In the genomic region with DNA sequence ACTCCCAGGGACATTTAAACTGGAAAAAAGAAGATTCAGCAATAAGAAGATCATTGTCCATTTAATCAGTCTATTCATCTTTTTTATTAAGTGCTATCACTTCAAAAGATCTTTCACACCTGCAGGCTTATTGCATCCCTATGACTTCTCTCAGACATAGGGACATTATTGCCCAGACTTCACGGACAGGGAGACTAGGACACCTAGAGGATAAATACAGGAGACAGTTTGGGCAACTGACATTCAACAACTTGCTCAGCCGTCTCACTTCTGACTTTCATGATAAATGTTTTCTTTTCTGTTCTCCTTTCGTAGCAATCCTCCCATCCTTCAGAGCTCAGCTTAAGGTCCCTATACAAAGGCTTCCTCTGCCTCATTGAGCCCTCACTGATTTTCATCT, we compare ENCODE assay signal across 1 cellular context.
TF ChIP-seq lines count a peak whose summit lies in the region.

No MANE protein-coding gene starts in this region.

TF ChIP-seq in H1, 55 proteins besides CTCF, POLR2A, EP300 and RAD21 (continued from another document):
- TF ChIP-seq, protein P1, sequence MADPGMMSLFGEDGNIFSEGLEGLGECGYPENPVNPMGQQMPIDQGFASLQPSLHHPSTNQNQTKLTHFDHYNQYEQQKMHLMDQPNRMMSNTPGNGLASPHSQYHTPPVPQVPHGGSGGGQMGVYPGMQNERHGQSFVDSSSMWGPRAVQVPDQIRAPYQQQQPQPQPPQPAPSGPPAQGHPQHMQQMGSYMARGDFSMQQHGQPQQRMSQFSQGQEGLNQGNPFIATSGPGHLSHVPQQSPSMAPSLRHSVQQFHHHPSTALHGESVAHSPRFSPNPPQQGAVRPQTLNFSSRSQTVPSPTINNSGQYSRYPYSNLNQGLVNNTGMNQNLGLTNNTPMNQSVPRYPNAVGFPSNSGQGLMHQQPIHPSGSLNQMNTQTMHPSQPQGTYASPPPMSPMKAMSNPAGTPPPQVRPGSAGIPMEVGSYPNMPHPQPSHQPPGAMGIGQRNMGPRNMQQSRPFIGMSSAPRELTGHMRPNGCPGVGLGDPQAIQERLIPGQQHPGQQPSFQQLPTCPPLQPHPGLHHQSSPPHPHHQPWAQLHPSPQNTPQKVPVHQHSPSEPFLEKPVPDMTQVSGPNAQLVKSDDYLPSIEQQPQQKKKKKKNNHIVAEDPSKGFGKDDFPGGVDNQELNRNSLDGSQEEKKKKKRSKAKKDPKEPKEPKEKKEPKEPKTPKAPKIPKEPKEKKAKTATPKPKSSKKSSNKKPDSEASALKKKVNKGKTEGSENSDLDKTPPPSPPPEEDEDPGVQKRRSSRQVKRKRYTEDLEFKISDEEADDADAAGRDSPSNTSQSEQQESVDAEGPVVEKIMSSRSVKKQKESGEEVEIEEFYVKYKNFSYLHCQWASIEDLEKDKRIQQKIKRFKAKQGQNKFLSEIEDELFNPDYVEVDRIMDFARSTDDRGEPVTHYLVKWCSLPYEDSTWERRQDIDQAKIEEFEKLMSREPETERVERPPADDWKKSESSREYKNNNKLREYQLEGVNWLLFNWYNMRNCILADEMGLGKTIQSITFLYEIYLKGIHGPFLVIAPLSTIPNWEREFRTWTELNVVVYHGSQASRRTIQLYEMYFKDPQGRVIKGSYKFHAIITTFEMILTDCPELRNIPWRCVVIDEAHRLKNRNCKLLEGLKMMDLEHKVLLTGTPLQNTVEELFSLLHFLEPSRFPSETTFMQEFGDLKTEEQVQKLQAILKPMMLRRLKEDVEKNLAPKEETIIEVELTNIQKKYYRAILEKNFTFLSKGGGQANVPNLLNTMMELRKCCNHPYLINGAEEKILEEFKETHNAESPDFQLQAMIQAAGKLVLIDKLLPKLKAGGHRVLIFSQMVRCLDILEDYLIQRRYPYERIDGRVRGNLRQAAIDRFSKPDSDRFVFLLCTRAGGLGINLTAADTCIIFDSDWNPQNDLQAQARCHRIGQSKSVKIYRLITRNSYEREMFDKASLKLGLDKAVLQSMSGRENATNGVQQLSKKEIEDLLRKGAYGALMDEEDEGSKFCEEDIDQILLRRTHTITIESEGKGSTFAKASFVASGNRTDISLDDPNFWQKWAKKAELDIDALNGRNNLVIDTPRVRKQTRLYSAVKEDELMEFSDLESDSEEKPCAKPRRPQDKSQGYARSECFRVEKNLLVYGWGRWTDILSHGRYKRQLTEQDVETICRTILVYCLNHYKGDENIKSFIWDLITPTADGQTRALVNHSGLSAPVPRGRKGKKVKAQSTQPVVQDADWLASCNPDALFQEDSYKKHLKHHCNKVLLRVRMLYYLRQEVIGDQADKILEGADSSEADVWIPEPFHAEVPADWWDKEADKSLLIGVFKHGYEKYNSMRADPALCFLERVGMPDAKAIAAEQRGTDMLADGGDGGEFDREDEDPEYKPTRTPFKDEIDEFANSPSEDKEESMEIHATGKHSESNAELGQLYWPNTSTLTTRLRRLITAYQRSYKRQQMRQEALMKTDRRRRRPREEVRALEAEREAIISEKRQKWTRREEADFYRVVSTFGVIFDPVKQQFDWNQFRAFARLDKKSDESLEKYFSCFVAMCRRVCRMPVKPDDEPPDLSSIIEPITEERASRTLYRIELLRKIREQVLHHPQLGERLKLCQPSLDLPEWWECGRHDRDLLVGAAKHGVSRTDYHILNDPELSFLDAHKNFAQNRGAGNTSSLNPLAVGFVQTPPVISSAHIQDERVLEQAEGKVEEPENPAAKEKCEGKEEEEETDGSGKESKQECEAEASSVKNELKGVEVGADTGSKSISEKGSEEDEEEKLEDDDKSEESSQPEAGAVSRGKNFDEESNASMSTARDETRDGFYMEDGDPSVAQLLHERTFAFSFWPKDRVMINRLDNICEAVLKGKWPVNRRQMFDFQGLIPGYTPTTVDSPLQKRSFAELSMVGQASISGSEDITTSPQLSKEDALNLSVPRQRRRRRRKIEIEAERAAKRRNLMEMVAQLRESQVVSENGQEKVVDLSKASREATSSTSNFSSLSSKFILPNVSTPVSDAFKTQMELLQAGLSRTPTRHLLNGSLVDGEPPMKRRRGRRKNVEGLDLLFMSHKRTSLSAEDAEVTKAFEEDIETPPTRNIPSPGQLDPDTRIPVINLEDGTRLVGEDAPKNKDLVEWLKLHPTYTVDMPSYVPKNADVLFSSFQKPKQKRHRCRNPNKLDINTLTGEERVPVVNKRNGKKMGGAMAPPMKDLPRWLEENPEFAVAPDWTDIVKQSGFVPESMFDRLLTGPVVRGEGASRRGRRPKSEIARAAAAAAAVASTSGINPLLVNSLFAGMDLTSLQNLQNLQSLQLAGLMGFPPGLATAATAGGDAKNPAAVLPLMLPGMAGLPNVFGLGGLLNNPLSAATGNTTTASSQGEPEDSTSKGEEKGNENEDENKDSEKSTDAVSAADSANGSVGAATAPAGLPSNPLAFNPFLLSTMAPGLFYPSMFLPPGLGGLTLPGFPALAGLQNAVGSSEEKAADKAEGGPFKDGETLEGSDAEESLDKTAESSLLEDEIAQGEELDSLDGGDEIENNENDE (IDR thresholded peaks at IDR 0.05; ENCODE audit: insufficient replicate concordance, low read length), result no peak
- no peak for TF ChIP-seq TAF7 (optimal IDR thresholded peaks at IDR 0.05; ENCODE audit: borderline replicate concordance, low read depth, low read length)
- no peak for TF ChIP-seq USF2 (IDR thresholded peaks at IDR 0.05; ENCODE audit: low read length)
- TF ChIP-seq EGR1 (IDR thresholded peaks at IDR 0.05; ENCODE audit: borderline replicate concordance, low read depth, low read length), result no peak
- no peak for TF ChIP-seq EZH2 (IDR thresholded peaks at IDR 0.05; ENCODE audit: low read depth, low read length, severe bottlenecking)
- TF ChIP-seq CBX5 (IDR thresholded peaks at IDR 0.05; ENCODE audit: low read depth, low read length), result no peak
- TF ChIP-seq TEAD4 (IDR thresholded peaks at IDR 0.05; ENCODE audit: low read depth, low read length), result no peak
- no peak for TF ChIP-seq BRCA1 (IDR thresholded peaks at IDR 0.05; ENCODE audit: low read depth, low read length)
- no peak for TF ChIP-seq BACH1 (IDR thresholded peaks at IDR 0.05; ENCODE audit: low read length)
- no peak for TF ChIP-seq KDM1A (IDR thresholded peaks at IDR 0.05; ENCODE audit: borderline replicate concordance, low read length)
- no peak for TF ChIP-seq SIN3A (conservative IDR thresholded peaks at IDR 0.05 in 1 of 2, IDR thresholded peaks at IDR 0.05 in 1 of 2; ENCODE audit: low read depth in 1 of 2, low read length in 2 of 2)
- no peak for TF ChIP-seq CHD2 (IDR thresholded peaks at IDR 0.05; ENCODE audit: low read length)
- TF ChIP-seq ZNF274 (IDR thresholded peaks at IDR 0.05; ENCODE audit: borderline replicate concordance, extremely low read depth, low read length), result no peak
- no peak for TF ChIP-seq TBP (IDR thresholded peaks at IDR 0.05; ENCODE audit: low read depth, low read length)
- no peak for TF ChIP-seq CEBPB (IDR thresholded peaks at IDR 0.05; ENCODE audit: low read depth, low read length)
